2 cellular contexts compared by ENCODE assay signal in the genomic region with DNA sequence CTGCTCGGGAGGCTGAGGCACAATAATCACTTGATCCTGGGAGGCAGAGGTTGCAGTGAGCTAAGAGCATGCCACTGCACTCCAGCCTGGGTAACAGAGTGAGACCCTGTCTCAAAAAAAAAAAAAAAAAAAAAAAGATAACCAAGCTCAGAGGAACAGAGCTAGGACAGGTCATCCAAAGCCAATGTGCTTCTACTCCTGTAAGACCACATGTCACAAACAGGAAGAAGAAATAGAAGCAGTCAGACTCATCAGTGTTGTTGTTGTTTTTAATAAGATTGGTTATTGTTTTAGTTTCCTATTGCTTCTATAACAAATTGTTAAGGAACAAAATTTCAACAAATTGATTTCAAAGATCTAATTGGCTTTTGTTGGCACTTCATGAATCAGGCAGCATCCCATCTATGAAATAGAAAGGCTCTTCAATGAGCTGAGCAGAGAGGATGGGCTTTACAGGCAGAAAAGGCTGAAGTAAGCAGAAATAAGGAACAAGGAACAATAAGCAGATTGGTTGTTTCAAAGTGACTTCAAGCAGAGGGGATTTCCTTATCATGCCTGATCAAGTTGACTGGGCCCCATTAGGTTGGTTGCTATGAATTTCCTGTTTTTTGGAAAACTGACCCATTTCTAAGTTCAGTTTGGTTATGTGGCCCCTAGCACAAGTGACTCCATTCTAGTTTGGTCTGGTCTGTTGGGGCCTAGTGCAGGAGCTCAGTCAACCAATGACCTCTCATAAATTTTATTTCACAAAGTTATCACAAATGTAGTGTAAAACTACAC.
TF ChIP-seq lines count a peak whose summit lies in the region.

No MANE protein-coding gene starts in this region.

TF ChIP-seq in HepG2, 621 proteins besides CTCF, POLR2A, EP300 and RAD21:
- TF ChIP-seq MAFK (conservative IDR thresholded peaks at IDR 0.05 in 1 of 2, IDR thresholded peaks at IDR 0.05 in 1 of 2; ENCODE audit: low read length in 2 of 2) (peak; percentile 24 to 64; a peak in 2 of 4 replicates), ZBTB38 (CRISPR knock-in tag; IDR thresholded peaks at IDR 0.05) (no peak)

TF ChIP-seq in GM12878, 131 proteins besides CTCF, POLR2A, EP300 and RAD21 (continues in another document):
- TF ChIP-seq, protein P1, sequence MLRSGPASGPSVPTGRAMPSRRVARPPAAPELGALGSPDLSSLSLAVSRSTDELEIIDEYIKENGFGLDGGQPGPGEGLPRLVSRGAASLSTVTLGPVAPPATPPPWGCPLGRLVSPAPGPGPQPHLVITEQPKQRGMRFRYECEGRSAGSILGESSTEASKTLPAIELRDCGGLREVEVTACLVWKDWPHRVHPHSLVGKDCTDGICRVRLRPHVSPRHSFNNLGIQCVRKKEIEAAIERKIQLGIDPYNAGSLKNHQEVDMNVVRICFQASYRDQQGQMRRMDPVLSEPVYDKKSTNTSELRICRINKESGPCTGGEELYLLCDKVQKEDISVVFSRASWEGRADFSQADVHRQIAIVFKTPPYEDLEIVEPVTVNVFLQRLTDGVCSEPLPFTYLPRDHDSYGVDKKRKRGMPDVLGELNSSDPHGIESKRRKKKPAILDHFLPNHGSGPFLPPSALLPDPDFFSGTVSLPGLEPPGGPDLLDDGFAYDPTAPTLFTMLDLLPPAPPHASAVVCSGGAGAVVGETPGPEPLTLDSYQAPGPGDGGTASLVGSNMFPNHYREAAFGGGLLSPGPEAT (IDR thresholded peaks at IDR 0.05; ENCODE audit: low read depth), result peak; percentile 52; the same call in 1 of the 2 replicates
- TF ChIP-seq TCF7 (IDR thresholded peaks at IDR 0.05; ENCODE audit: borderline replicate concordance) (no peak), MTA2 (IDR thresholded peaks at IDR 0.05; ENCODE audit: low read depth) (peak; percentile 35; the same call in 1 of the 2 replicates), CHD2 (IDR thresholded peaks at IDR 0.05; ENCODE audit: borderline replicate concordance, low read depth, low read length) (no peak), ATF7 (IDR thresholded peaks at IDR 0.05; ENCODE audit: low read depth) (no peak), CBX3 (IDR thresholded peaks at IDR 0.05; ENCODE audit: borderline replicate concordance, low read depth) (no peak), CEBPB (IDR thresholded peaks at IDR 0.05; ENCODE audit: borderline replicate concordance in 1 of 2, low read depth in 2 of 2, low read length in 2 of 2) (no peak), YBX1 (IDR thresholded peaks at IDR 0.05) (no peak), SRF (IDR thresholded peaks at IDR 0.05; ENCODE audit: low read depth in 2 of 2, low read length in 2 of 2) (no peak), RUNX3 (IDR thresholded peaks at IDR 0.05; ENCODE audit: low read length) (no peak), IKZF2 (IDR thresholded peaks at IDR 0.05) (peak; percentile 89 to 91), IKZF1 (conservative IDR thresholded peaks at IDR 0.05) (peak; percentile 80), BCL11A (IDR thresholded peaks at IDR 0.05; ENCODE audit: low read depth, low read length) (no peak), SPI1 (IDR thresholded peaks at IDR 0.05; ENCODE audit: borderline replicate concordance, insufficient read depth, low read depth, low read length) (peak; percentile 16; the same call in 1 of the 2 replicates), ZNF384 (IDR thresholded peaks at IDR 0.05; ENCODE audit: borderline replicate concordance, low read depth, low read length) (no peak), FOXM1 (IDR thresholded peaks at IDR 0.05; ENCODE audit: low read depth, low read length) (no peak), CBFB (IDR thresholded peaks at IDR 0.05; ENCODE audit: low read depth) (no peak), MEF2B (IDR thresholded peaks at IDR 0.05; ENCODE audit: partially characterized antibody, poor library complexity, severe bottlenecking) (peak; percentile 18), RCOR1 (conservative IDR thresholded peaks at IDR 0.05; ENCODE audit: low read depth, low read length) (no peak), JUND (IDR thresholded peaks at IDR 0.05; ENCODE audit: low read depth, low read length) (no peak)
- TF ChIP-seq, protein P2, sequence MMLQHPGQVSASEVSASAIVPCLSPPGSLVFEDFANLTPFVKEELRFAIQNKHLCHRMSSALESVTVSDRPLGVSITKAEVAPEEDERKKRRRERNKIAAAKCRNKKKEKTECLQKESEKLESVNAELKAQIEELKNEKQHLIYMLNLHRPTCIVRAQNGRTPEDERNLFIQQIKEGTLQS (IDR thresholded peaks at IDR 0.05; ENCODE audit: borderline replicate concordance, extremely low read depth, low read depth, low read length), result no peak
- TF ChIP-seq, protein P3, sequence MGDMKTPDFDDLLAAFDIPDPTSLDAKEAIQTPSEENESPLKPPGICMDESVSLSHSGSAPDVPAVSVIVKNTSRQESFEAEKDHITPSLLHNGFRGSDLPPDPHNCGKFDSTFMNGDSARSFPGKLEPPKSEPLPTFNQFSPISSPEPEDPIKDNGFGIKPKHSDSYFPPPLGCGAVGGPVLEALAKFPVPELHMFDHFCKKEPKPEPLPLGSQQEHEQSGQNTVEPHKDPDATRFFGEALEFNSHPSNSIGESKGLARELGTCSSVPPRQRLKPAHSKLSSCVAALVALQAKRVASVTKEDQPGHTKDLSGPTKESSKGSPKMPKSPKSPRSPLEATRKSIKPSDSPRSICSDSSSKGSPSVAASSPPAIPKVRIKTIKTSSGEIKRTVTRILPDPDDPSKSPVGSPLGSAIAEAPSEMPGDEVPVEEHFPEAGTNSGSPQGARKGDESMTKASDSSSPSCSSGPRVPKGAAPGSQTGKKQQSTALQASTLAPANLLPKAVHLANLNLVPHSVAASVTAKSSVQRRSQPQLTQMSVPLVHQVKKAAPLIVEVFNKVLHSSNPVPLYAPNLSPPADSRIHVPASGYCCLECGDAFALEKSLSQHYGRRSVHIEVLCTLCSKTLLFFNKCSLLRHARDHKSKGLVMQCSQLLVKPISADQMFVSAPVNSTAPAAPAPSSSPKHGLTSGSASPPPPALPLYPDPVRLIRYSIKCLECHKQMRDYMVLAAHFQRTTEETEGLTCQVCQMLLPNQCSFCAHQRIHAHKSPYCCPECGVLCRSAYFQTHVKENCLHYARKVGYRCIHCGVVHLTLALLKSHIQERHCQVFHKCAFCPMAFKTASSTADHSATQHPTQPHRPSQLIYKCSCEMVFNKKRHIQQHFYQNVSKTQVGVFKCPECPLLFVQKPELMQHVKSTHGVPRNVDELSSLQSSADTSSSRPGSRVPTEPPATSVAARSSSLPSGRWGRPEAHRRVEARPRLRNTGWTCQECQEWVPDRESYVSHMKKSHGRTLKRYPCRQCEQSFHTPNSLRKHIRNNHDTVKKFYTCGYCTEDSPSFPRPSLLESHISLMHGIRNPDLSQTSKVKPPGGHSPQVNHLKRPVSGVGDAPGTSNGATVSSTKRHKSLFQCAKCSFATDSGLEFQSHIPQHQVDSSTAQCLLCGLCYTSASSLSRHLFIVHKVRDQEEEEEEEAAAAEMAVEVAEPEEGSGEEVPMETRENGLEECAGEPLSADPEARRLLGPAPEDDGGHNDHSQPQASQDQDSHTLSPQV (IDR thresholded peaks at IDR 0.05), result peak; percentile 83; the same call in 1 of the 2 replicates
- TF ChIP-seq, protein P4, sequence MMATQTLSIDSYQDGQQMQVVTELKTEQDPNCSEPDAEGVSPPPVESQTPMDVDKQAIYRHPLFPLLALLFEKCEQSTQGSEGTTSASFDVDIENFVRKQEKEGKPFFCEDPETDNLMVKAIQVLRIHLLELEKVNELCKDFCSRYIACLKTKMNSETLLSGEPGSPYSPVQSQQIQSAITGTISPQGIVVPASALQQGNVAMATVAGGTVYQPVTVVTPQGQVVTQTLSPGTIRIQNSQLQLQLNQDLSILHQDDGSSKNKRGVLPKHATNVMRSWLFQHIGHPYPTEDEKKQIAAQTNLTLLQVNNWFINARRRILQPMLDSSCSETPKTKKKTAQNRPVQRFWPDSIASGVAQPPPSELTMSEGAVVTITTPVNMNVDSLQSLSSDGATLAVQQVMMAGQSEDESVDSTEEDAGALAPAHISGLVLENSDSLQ (IDR thresholded peaks at IDR 0.05), result no peak
- TF ChIP-seq, protein P5, sequence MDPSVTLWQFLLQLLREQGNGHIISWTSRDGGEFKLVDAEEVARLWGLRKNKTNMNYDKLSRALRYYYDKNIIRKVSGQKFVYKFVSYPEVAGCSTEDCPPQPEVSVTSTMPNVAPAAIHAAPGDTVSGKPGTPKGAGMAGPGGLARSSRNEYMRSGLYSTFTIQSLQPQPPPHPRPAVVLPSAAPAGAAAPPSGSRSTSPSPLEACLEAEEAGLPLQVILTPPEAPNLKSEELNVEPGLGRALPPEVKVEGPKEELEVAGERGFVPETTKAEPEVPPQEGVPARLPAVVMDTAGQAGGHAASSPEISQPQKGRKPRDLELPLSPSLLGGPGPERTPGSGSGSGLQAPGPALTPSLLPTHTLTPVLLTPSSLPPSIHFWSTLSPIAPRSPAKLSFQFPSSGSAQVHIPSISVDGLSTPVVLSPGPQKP (IDR thresholded peaks at IDR 0.05; ENCODE audit: low read depth, low read length), result no peak
- TF ChIP-seq, protein P6, sequence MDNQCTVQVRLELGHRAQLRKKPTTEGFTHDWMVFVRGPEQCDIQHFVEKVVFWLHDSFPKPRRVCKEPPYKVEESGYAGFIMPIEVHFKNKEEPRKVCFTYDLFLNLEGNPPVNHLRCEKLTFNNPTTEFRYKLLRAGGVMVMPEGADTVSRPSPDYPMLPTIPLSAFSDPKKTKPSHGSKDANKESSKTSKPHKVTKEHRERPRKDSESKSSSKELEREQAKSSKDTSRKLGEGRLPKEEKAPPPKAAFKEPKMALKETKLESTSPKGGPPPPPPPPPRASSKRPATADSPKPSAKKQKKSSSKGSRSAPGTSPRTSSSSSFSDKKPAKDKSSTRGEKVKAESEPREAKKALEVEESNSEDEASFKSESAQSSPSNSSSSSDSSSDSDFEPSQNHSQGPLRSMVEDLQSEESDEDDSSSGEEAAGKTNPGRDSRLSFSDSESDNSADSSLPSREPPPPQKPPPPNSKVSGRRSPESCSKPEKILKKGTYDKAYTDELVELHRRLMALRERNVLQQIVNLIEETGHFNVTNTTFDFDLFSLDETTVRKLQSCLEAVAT (IDR thresholded peaks at IDR 0.05), result no peak
- TF ChIP-seq, protein P7, sequence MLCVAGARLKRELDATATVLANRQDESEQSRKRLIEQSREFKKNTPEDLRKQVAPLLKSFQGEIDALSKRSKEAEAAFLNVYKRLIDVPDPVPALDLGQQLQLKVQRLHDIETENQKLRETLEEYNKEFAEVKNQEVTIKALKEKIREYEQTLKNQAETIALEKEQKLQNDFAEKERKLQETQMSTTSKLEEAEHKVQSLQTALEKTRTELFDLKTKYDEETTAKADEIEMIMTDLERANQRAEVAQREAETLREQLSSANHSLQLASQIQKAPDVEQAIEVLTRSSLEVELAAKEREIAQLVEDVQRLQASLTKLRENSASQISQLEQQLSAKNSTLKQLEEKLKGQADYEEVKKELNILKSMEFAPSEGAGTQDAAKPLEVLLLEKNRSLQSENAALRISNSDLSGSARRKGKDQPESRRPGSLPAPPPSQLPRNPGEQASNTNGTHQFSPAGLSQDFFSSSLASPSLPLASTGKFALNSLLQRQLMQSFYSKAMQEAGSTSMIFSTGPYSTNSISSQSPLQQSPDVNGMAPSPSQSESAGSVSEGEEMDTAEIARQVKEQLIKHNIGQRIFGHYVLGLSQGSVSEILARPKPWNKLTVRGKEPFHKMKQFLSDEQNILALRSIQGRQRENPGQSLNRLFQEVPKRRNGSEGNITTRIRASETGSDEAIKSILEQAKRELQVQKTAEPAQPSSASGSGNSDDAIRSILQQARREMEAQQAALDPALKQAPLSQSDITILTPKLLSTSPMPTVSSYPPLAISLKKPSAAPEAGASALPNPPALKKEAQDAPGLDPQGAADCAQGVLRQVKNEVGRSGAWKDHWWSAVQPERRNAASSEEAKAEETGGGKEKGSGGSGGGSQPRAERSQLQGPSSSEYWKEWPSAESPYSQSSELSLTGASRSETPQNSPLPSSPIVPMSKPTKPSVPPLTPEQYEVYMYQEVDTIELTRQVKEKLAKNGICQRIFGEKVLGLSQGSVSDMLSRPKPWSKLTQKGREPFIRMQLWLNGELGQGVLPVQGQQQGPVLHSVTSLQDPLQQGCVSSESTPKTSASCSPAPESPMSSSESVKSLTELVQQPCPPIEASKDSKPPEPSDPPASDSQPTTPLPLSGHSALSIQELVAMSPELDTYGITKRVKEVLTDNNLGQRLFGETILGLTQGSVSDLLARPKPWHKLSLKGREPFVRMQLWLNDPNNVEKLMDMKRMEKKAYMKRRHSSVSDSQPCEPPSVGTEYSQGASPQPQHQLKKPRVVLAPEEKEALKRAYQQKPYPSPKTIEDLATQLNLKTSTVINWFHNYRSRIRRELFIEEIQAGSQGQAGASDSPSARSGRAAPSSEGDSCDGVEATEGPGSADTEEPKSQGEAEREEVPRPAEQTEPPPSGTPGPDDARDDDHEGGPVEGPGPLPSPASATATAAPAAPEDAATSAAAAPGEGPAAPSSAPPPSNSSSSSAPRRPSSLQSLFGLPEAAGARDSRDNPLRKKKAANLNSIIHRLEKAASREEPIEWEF (IDR thresholded peaks at IDR 0.05; ENCODE audit: insufficient replicate concordance, low read depth, low read length), result no peak
- TF ChIP-seq, protein P8, sequence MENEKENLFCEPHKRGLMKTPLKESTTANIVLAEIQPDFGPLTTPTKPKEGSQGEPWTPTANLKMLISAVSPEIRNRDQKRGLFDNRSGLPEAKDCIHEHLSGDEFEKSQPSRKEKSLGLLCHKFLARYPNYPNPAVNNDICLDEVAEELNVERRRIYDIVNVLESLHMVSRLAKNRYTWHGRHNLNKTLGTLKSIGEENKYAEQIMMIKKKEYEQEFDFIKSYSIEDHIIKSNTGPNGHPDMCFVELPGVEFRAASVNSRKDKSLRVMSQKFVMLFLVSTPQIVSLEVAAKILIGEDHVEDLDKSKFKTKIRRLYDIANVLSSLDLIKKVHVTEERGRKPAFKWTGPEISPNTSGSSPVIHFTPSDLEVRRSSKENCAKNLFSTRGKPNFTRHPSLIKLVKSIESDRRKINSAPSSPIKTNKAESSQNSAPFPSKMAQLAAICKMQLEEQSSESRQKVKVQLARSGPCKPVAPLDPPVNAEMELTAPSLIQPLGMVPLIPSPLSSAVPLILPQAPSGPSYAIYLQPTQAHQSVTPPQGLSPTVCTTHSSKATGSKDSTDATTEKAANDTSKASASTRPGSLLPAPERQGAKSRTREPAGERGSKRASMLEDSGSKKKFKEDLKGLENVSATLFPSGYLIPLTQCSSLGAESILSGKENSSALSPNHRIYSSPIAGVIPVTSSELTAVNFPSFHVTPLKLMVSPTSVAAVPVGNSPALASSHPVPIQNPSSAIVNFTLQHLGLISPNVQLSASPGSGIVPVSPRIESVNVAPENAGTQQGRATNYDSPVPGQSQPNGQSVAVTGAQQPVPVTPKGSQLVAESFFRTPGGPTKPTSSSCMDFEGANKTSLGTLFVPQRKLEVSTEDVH (IDR thresholded peaks at IDR 0.05; ENCODE audit: low read depth, partially characterized antibody), result no peak
